In genomic region chr3:143157957-143158548, GRCh38 we compare ENCODE assay signal across 11 cellular contexts. TPM values are rescaled to one million over a fixed set of nuclear protein-coding genes. Genes with fewer than 3 reads are reported as not detected.
DNase-seq lines count a peak whose midpoint lies in the region; ATAC-seq lines count a peak whose summit lies in the region.
"Had no signal": no experiment of that assay in that cellular context is flagged by ENCODE, and none has a peak within 500 bp of the region (broad histone marks: within the 10 kb centered on the region; RNA-seq: fewer than 3 reads in every experiment).

No MANE protein-coding gene starts in this region.

- peak overlapping the region; percentile 1 to 63 for H3K4me3 Mint-ChIP-seq in activated T-cell treated with anti-CD3 and anti-CD28 coated beads, Interleukin-2, amount 50 U/mL, for 72 hours
- H3K4me3 Mint-ChIP-seq in activated CD4-positive, alpha-beta memory T cell treated with anti-CD3 and anti-CD28 coated beads for 36 hours = no peak overlapping the region
- no peak overlapping the region for H3K4me3 Mint-ChIP-seq in naive thymus-derived CD8-positive, alpha-beta T cell
- H3K4me3 Mint-ChIP-seq: activated naive CD4-positive, alpha-beta T cell treated with anti-CD3 and anti-CD28 coated beads, Interleukin-2, amount 50 U/mL, for 24 hours; B cell had no signal

- ATAC-seq in activated T-cell treated with anti-CD3 and anti-CD28 coated beads, Interleukin-2, amount 50 U/mL, for 72 hours (replicated peaks in 1 of 2) = peak; percentile 89 to 91
- ATAC-seq in HG02642 (IDR thresholded peaks at IDR 0.05; ENCODE audit: poor library complexity, unreplicated experiment) (peak; percentile 61), HG03575 (IDR thresholded peaks at IDR 0.05; ENCODE audit: extremely low read depth, insufficient number of reproducible peaks, low FRiP score, unreplicated experiment) (peak; percentile 27)
- ATAC-seq in stimulated activated naive CD8-positive, alpha-beta T cell treated with anti-CD3 and anti-CD28 coated beads, Interleukin-15, Interleukin-2, amounts not matched to agents 100 U/mL and 50 U/mL, for 24 hours = peak; percentile 92
- no peak for ATAC-seq in naive thymus-derived CD8-positive, alpha-beta T cell

- CTCF ChIA-PET in activated CD4-positive, alpha-beta memory T cell treated with anti-CD3 and anti-CD28 coated beads for 36 hours (lab: Charles Lee) = interaction anchor here (0.5 kb wide), 1 partner anchor 105 kb away, joined by 3 read pairs; no protein-coding TSS in a partner anchor

- POLR2A ChIA-PET in activated CD4-positive, alpha-beta memory T cell treated with anti-CD3 and anti-CD28 coated beads for 36 hours (lab: Charles Lee) = interaction anchor here (0.9 kb wide), 1 partner anchor 76 kb away, joined by 3 read pairs; no protein-coding TSS in a partner anchor
- POLR2A ChIA-PET in naive thymus-derived CD8-positive, alpha-beta T cell (lab: Charles Lee) = no interaction called here

- intact Hi-C loops in activated CD4-positive, alpha-beta memory T cell treated with anti-CD3 and anti-CD28 coated beads for 36 hours (cut with micrococcal nuclease) = loop anchor here (5.0 kb wide), 1 partner anchor 39 kb away; no protein-coding TSS in a partner anchor

- H3K4me1 Mint-ChIP-seq in activated T-cell treated with anti-CD3 and anti-CD28 coated beads, Interleukin-2, amount 50 U/mL, for 72 hours (ENCODE audit: low read depth) = peaks cover 35% of the 10 kb centered on the region
- peaks cover 22% of the 10 kb centered on the region for H3K4me1 Mint-ChIP-seq in activated CD4-positive, alpha-beta memory T cell treated with anti-CD3 and anti-CD28 coated beads for 36 hours (ENCODE audit: low read depth)
- H3K4me1 Mint-ChIP-seq in naive thymus-derived CD8-positive, alpha-beta T cell = peaks cover 6 to 42% (median 23%) of the 10 kb centered on the region in 4 donors

- H3K36me3 Mint-ChIP-seq in activated T-cell treated with anti-CD3 and anti-CD28 coated beads, Interleukin-2, amount 50 U/mL, for 72 hours (ENCODE audit: insufficient read depth in 2 of 2) = no peaks in the 10 kb centered on the region
- H3K36me3 Mint-ChIP-seq in activated CD4-positive, alpha-beta memory T cell treated with anti-CD3 and anti-CD28 coated beads for 36 hours = no peaks in the 10 kb centered on the region
- no peaks in the 10 kb centered on the region for H3K36me3 Mint-ChIP-seq in naive thymus-derived CD8-positive, alpha-beta T cell

- no peaks in the 10 kb centered on the region for H3K27me3 Mint-ChIP-seq in activated T-cell treated with anti-CD3 and anti-CD28 coated beads, Interleukin-2, amount 50 U/mL, for 72 hours (ENCODE audit: low read depth)
- peaks cover 2% of the 10 kb centered on the region for H3K27me3 Mint-ChIP-seq in activated CD4-positive, alpha-beta memory T cell treated with anti-CD3 and anti-CD28 coated beads for 36 hours
- no peaks in the 10 kb centered on the region for H3K27me3 Mint-ChIP-seq in naive thymus-derived CD8-positive, alpha-beta T cell
- H3K27me3 Mint-ChIP-seq: activated naive CD4-positive, alpha-beta T cell treated with anti-CD3 and anti-CD28 coated beads, Interleukin-2, amount 50 U/mL, for 24 hours; B cell had no signal

- H3K9me3 Mint-ChIP-seq in activated T-cell treated with anti-CD3 and anti-CD28 coated beads, Interleukin-2, amount 50 U/mL, for 72 hours = no peaks in the 10 kb centered on the region
- no peaks in the 10 kb centered on the region for H3K9me3 Mint-ChIP-seq in activated CD4-positive, alpha-beta memory T cell treated with anti-CD3 and anti-CD28 coated beads for 36 hours
- H3K9me3 Mint-ChIP-seq in naive thymus-derived CD8-positive, alpha-beta T cell = no peaks in the 10 kb centered on the region
- H3K9me3 Mint-ChIP-seq: activated naive CD4-positive, alpha-beta T cell treated with anti-CD3 and anti-CD28 coated beads, Interleukin-2, amount 50 U/mL, for 24 hours had no signal

- DNase-seq in activated T-cell treated with anti-CD3 and anti-CD28 coated beads, Interleukin-2, amount 50 U/mL, for 72 hours = peak; percentile 17 to 31
- no peak for DNase-seq in activated T-cell treated with anti-CD3 and anti-CD28 coated beads, Interleukin-2, amount 50 U/mL, for 1 hour
- DNase-seq in stimulated activated naive CD8-positive, alpha-beta T cell treated with anti-CD3 and anti-CD28 coated beads, Interleukin-15, Interleukin-2, amounts not matched to agents 100 U/mL and 50 U/mL, for 24 hours = no peak
- no peak for DNase-seq in activated CD4-positive, alpha-beta memory T cell treated with anti-CD3 and anti-CD28 coated beads for 36 hours
- DNase-seq in naive thymus-derived CD8-positive, alpha-beta T cell = no peak
- DNase-seq in activated CD4-positive, alpha-beta T cell treated with anti-CD3 and anti-CD28 coated beads for 1 hour = no peak
- DNase-seq: NCI-H1436 had no signal

- H3K27ac Mint-ChIP-seq in activated T-cell treated with anti-CD3 and anti-CD28 coated beads, Interleukin-2, amount 50 U/mL, for 72 hours = no peak overlapping the region
- H3K27ac Mint-ChIP-seq in activated CD4-positive, alpha-beta memory T cell treated with anti-CD3 and anti-CD28 coated beads for 36 hours = no peak overlapping the region
- H3K27ac Mint-ChIP-seq in naive thymus-derived CD8-positive, alpha-beta T cell = no peak overlapping the region
- H3K27ac Mint-ChIP-seq: B cell had no signal

RNA-seq across cellular contexts. Expression of gene CHST2, which starts 38.5 kb away (rescaled TPM):
- 1 to 10 TPM; 5.3 to 5.6 TPM for total RNA-seq in activated T-cell treated with anti-CD3 and anti-CD28 coated beads, Interleukin-2, amount 50 U/mL, for 72 hours
- total RNA-seq in activated CD4-positive, alpha-beta memory T cell treated with anti-CD3 and anti-CD28 coated beads for 36 hours = 1 to 10 TPM; 4.5 to 4.7 TPM
- total RNA-seq in naive thymus-derived CD8-positive, alpha-beta T cell = 1 to 10 TPM; 4.2 to 5.2 TPM
- polyA plus RNA-seq in naive thymus-derived CD8-positive, alpha-beta T cell = 10 to 100 TPM in 1 of 3 donors, 1 to 10 TPM in 2; 4.2 to 11.4 (median 5.5) TPM

Comparison
In these comparisons a context has a peak if more than half of its experiments do, and no peak if none do; other contexts are left out.
1. DNase-seq: peak in activated T-cell treated with anti-CD3 and anti-CD28 coated beads, Interleukin-2, amount 50 U/mL, for 72 hours (2 of 2); none in activated T-cell treated with anti-CD3 and anti-CD28 coated beads, Interleukin-2, amount 50 U/mL, for 1 hour (single experiment), stimulated activated naive CD8-positive, alpha-beta T cell treated with anti-CD3 and anti-CD28 coated beads, Interleukin-15, Interleukin-2, amounts not matched to agents 100 U/mL and 50 U/mL, for 24 hours (single experiment), activated CD4-positive, alpha-beta memory T cell treated with anti-CD3 and anti-CD28 coated beads for 36 hours (single experiment), naive thymus-derived CD8-positive, alpha-beta T cell (0 of 10) and activated CD4-positive, alpha-beta T cell treated with anti-CD3 and anti-CD28 coated beads for 1 hour (single experiment).
2. ATAC-seq: peak in activated T-cell treated with anti-CD3 and anti-CD28 coated beads, Interleukin-2, amount 50 U/mL, for 72 hours (2 of 2), HG02642 (single experiment), HG03575 (single experiment) and stimulated activated naive CD8-positive, alpha-beta T cell treated with anti-CD3 and anti-CD28 coated beads, Interleukin-15, Interleukin-2, amounts not matched to agents 100 U/mL and 50 U/mL, for 24 hours (single experiment); none in naive thymus-derived CD8-positive, alpha-beta T cell (0 of 2).
3. H3K4me3 Mint-ChIP-seq: peak in activated T-cell treated with anti-CD3 and anti-CD28 coated beads, Interleukin-2, amount 50 U/mL, for 72 hours (2 of 2); none in activated CD4-positive, alpha-beta memory T cell treated with anti-CD3 and anti-CD28 coated beads for 36 hours (single experiment) and naive thymus-derived CD8-positive, alpha-beta T cell (0 of 10).